In the genomic region with DNA sequence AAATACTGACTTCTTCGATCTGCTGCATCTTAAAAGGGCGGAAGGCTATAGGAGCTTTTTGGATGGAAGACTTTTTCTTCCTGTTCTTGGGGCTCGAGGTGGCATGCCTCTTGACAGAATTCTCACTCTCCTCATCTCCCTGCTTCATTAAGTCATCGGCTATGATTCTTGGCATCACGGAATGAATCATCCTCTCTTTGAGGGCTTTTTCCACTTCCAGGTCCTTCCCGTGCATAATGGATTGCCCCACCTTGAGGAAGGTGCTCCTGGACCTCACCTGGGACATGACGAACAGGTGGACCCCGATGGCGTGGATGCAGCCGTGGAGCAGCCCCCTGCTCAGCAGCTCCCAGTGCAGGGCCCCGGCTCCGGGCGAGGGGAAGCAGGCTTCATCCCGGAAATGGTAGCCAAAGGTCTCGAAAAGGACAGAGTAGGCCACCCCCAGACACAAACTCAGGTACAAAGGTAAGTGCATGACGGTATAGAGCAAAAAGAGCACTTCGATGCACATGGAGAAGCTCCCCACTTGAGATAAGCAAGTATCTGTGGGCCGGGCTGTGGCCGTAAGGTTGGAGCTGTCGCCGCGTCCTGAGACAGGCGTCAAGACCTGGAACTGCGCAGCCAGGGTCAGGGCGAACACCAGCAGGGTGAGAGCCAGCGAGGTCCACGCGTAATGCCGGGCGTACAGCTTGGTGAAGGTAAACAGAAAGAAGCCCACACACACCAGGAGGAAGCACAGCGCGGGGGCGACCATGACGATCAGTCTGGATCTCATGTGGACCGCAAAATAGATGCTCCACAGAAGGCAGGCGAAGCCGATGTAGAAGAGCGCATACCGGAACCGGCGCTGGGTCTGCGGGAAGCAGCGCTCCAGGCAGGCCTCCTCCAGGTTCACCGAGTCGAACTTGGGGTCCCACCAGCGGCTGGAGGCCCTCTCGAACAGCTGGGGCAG, we compare ENCODE assay signal across 1 cellular context.
A peak's percentile ranks its signal among the peaks of the same experiment; 100 is the strongest.
TF ChIP-seq lines count a peak whose summit lies in the region.

No MANE protein-coding gene starts in this region.

TF ChIP-seq in HepG2, 621 proteins besides CTCF, POLR2A, EP300 and RAD21 (continued from another document and continues in another):
- TF ChIP-seq, protein P1, sequence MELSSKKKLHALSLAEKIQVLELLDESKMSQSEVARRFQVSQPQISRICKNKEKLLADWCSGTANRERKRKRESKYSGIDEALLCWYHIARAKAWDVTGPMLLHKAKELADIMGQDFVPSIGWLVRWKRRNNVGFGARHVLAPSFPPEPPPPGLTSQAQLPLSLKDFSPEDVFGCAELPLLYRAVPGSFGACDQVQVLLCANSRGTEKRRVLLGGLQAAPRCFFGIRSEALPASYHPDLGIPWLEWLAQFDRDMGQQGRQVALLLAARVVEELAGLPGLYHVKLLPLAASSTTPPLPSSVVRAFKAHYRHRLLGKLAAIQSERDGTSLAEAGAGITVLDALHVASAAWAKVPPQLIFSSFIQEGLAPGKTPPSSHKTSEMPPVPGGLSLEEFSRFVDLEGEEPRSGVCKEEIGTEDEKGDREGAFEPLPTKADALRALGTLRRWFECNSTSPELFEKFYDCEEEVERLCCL (CRISPR knock-in tag; IDR thresholded peaks at IDR 0.05; ENCODE audit: borderline replicate concordance): 0 out of 2 replicates have a peak, but pooled peaks have one; percentile 24
- peak; percentile 47; the same call in 1 of the 2 replicates for TF ChIP-seq SAP130 (CRISPR knock-in tag; IDR thresholded peaks at IDR 0.05; ENCODE audit: low read depth)
- no peak for TF ChIP-seq ZSCAN12 (CRISPR knock-in tag; IDR thresholded peaks at IDR 0.05)
- no peak for TF ChIP-seq ZNF737 (CRISPR knock-in tag; IDR thresholded peaks at IDR 0.05; ENCODE audit: borderline replicate concordance)
- TF ChIP-seq ERF (CRISPR knock-in tag; IDR thresholded peaks at IDR 0.05): peak; percentile 56; the same call in 1 of the 2 replicates
- TF ChIP-seq, protein P2, sequence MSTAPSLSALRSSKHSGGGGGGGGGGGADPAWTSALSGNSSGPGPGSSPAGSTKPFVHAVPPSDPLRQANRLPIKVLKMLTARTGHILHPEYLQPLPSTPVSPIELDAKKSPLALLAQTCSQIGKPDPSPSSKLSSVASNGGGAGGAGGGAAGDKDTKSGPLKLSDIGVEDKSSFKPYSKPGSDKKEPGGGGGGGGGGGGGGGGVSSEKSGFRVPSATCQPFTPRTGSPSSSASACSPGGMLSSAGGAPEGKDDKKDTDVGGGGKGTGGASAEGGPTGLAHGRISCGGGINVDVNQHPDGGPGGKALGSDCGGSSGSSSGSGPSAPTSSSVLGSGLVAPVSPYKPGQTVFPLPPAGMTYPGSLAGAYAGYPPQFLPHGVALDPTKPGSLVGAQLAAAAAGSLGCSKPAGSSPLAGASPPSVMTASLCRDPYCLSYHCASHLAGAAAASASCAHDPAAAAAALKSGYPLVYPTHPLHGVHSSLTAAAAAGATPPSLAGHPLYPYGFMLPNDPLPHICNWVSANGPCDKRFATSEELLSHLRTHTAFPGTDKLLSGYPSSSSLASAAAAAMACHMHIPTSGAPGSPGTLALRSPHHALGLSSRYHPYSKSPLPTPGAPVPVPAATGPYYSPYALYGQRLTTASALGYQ (CRISPR knock-in tag; IDR thresholded peaks at IDR 0.05): no peak
- no peak for TF ChIP-seq ZNF776 (CRISPR knock-in tag; IDR thresholded peaks at IDR 0.05)
- TF ChIP-seq, protein P3, sequence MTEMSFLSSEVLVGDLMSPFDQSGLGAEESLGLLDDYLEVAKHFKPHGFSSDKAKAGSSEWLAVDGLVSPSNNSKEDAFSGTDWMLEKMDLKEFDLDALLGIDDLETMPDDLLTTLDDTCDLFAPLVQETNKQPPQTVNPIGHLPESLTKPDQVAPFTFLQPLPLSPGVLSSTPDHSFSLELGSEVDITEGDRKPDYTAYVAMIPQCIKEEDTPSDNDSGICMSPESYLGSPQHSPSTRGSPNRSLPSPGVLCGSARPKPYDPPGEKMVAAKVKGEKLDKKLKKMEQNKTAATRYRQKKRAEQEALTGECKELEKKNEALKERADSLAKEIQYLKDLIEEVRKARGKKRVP (CRISPR knock-in tag; IDR thresholded peaks at IDR 0.05): no peak
- no peak for TF ChIP-seq ZSCAN30 (CRISPR knock-in tag; IDR thresholded peaks at IDR 0.05)
- TF ChIP-seq POLR2AphosphoS5 (IDR thresholded peaks at IDR 0.05; ENCODE audit: low read depth, low read length): no peak
- no peak for TF ChIP-seq ETV6 (CRISPR knock-in tag; conservative IDR thresholded peaks at IDR 0.05)
- peak; percentile 28; the same call in 1 of the 2 replicates for TF ChIP-seq HDAC2 (CRISPR knock-in tag; IDR thresholded peaks at IDR 0.05)
- TF ChIP-seq ZNF567 (CRISPR knock-in tag; IDR thresholded peaks at IDR 0.05; ENCODE audit: borderline replicate concordance): no peak
- no peak for TF ChIP-seq ZNF20 (CRISPR knock-in tag; IDR thresholded peaks at IDR 0.05)
- TF ChIP-seq, protein P4, sequence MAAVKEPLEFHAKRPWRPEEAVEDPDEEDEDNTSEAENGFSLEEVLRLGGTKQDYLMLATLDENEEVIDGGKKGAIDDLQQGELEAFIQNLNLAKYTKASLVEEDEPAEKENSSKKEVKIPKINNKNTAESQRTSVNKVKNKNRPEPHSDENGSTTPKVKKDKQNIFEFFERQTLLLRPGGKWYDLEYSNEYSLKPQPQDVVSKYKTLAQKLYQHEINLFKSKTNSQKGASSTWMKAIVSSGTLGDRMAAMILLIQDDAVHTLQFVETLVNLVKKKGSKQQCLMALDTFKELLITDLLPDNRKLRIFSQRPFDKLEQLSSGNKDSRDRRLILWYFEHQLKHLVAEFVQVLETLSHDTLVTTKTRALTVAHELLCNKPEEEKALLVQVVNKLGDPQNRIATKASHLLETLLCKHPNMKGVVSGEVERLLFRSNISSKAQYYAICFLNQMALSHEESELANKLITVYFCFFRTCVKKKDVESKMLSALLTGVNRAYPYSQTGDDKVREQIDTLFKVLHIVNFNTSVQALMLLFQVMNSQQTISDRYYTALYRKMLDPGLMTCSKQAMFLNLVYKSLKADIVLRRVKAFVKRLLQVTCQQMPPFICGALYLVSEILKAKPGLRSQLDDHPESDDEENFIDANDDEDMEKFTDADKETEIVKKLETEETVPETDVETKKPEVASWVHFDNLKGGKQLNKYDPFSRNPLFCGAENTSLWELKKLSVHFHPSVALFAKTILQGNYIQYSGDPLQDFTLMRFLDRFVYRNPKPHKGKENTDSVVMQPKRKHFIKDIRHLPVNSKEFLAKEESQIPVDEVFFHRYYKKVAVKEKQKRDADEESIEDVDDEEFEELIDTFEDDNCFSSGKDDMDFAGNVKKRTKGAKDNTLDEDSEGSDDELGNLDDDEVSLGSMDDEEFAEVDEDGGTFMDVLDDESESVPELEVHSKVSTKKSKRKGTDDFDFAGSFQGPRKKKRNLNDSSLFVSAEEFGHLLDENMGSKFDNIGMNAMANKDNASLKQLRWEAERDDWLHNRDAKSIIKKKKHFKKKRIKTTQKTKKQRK (IDR thresholded peaks at IDR 0.05; ENCODE audit: low read length): no peak
- no peak for TF ChIP-seq STAG1 (CRISPR knock-in tag; IDR thresholded peaks at IDR 0.05)
- TF ChIP-seq SP5 (CRISPR knock-in tag; IDR thresholded peaks at IDR 0.05; ENCODE audit: borderline replicate concordance, low read depth): no peak
- no peak for TF ChIP-seq HMG20B (CRISPR knock-in tag; conservative IDR thresholded peaks at IDR 0.05)
- TF ChIP-seq FIP1L1 (IDR thresholded peaks at IDR 0.05; ENCODE audit: borderline replicate concordance, insufficient read depth, low read depth, low read length): no peak
- TF ChIP-seq, protein P5, sequence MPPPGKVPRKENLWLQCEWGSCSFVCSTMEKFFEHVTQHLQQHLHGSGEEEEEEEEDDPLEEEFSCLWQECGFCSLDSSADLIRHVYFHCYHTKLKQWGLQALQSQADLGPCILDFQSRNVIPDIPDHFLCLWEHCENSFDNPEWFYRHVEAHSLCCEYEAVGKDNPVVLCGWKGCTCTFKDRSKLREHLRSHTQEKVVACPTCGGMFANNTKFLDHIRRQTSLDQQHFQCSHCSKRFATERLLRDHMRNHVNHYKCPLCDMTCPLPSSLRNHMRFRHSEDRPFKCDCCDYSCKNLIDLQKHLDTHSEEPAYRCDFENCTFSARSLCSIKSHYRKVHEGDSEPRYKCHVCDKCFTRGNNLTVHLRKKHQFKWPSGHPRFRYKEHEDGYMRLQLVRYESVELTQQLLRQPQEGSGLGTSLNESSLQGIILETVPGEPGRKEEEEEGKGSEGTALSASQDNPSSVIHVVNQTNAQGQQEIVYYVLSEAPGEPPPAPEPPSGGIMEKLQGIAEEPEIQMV (CRISPR knock-in tag; IDR thresholded peaks at IDR 0.05; ENCODE audit: low read depth): no peak
- TF ChIP-seq NFE2L1 (CRISPR knock-in tag; IDR thresholded peaks at IDR 0.05; ENCODE audit: borderline replicate concordance): no peak
- TF ChIP-seq, protein P6, sequence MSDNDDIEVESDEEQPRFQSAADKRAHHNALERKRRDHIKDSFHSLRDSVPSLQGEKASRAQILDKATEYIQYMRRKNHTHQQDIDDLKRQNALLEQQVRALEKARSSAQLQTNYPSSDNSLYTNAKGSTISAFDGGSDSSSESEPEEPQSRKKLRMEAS (IDR thresholded peaks at IDR 0.05): peak; percentile 51; the same call in 1 of the 2 replicates
- TF ChIP-seq, protein P7, sequence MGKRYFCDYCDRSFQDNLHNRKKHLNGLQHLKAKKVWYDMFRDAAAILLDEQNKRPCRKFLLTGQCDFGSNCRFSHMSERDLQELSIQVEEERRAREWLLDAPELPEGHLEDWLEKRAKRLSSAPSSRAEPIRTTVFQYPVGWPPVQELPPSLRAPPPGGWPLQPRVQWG (CRISPR knock-in tag; IDR thresholded peaks at IDR 0.05; ENCODE audit: borderline replicate concordance, low read depth): no peak
- TF ChIP-seq, protein P8, sequence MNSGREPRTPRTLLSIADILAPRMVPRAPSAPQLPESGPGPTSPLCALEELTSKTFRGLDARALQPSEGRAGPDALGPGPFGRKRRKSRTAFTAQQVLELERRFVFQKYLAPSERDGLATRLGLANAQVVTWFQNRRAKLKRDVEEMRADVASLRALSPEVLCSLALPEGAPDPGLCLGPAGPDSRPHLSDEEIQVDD (CRISPR knock-in tag; IDR thresholded peaks at IDR 0.05; ENCODE audit: borderline replicate concordance): no peak
- TF ChIP-seq, protein P9, sequence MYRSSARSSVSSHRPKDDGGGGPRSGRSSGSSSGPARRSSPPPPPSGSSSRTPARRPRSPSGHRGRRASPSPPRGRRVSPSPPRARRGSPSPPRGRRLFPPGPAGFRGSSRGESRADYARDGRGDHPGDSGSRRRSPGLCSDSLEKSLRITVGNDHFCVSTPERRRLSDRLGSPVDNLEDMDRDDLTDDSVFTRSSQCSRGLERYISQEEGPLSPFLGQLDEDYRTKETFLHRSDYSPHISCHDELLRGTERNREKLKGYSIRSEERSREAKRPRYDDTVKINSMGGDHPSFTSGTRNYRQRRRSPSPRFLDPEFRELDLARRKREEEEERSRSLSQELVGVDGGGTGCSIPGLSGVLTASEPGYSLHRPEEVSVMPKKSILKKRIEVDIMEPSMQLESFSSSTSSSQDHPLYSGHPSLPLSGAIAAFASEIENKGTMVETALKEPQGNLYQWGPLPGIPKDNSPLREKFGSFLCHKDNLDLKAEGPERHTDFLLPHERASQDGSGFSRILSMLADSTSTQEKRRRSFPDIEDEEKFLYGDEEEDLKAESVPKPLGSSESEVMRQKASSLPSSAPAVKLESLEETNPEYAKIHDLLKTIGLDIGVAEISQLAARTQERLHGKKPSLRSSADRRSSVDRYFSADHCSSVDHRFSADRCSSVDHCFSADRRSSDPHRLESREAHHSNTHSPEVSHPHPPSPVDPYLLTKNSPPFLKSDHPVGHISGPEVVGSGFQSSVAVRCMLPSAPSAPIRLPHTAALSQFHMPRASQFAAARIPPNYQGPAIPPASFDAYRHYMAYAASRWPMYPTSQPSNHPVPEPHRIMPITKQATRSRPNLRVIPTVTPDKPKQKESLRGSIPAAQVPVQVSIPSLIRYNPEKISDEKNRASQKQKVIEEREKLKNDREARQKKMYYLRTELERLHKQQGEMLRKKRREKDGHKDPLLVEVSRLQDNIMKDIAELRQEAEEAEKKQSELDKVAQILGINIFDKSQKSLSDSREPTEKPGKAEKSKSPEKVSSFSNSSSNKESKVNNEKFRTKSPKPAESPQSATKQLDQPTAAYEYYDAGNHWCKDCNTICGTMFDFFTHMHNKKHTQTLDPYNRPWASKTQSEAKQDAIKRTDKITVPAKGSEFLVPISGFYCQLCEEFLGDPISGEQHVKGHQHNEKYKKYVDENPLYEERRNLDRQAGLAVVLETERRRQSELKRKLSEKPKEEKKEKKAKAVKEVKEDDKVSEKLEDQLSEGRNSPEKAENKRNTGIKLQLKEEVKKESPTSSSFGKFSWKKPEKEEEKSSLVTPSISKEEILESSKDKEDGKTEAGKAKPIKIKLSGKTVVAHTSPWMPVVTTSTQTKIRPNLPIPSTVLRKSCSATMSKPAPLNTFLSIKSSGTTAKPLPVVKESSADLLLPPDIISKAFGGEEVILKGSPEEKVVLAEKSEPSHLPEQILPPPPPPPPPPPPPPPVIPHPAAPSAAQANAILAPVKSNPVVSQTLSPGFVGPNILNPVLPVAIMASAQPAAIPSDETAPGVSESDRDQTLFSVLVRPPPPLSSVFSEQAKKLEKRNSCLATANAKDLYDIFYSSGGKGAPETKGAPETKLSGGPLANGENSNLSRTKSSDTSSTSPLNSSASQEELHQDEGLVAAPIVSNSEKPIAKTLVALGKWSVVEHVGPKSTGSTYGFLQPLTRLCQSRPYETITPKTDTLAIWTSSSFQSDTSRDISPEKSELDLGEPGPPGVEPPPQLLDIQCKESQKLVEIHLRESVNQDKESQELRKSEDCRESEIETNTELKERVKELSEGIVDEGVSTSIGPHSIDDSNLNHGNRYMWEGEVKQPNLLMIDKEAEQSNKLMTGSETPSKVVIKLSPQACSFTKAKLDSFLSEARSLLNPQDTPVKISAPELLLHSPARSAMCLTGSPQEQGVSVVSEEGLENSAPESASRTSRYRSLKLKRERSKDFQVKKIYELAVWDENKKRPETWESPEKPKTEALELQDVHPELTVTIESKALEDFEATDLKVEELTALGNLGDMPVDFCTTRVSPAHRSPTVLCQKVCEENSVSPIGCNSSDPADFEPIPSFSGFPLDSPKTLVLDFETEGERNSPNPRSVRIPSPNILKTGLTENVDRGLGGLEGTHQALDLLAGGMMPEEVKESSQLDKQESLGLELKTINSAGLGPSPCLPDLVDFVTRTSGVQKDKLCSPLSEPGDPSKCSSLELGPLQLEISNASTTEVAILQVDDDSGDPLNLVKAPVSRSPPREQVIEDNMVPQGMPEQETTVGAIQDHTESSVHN (CRISPR knock-in tag; IDR thresholded peaks at IDR 0.05): no peak
- TF ChIP-seq, protein P10, sequence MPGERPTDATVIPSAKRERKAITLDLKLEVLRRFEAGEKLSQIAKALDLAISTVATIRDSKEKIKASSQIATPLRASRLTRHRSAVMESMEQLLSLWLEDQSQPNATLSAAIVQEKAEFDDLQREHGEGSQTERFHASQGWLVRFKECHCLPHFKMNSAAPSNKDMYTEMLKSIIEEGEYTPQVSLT (CRISPR knock-in tag; IDR thresholded peaks at IDR 0.05; ENCODE audit: borderline replicate concordance, low read depth): no peak
- TF ChIP-seq ZNF652 (CRISPR knock-in tag; IDR thresholded peaks at IDR 0.05; ENCODE audit: borderline replicate concordance, low read depth): no peak
- no peak for TF ChIP-seq TRIM24 (CRISPR knock-in tag; IDR thresholded peaks at IDR 0.05)
- TF ChIP-seq HMGA1 (CRISPR knock-in tag; conservative IDR thresholded peaks at IDR 0.05): no peak
- TF ChIP-seq PAX8 (CRISPR knock-in tag; IDR thresholded peaks at IDR 0.05; ENCODE audit: borderline replicate concordance): no peak
- TF ChIP-seq, protein P11, sequence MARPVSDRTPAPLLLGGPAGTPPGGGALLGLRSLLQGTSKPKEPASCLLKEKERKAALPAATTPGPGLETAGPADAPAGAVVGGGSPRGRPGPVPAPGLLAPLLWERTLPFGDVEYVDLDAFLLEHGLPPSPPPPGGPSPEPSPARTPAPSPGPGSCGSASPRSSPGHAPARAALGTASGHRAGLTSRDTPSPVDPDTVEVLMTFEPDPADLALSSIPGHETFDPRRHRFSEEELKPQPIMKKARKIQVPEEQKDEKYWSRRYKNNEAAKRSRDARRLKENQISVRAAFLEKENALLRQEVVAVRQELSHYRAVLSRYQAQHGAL (CRISPR knock-in tag; IDR thresholded peaks at IDR 0.05; ENCODE audit: not compliant biosample characterization): no peak
